In the genomic region with DNA sequence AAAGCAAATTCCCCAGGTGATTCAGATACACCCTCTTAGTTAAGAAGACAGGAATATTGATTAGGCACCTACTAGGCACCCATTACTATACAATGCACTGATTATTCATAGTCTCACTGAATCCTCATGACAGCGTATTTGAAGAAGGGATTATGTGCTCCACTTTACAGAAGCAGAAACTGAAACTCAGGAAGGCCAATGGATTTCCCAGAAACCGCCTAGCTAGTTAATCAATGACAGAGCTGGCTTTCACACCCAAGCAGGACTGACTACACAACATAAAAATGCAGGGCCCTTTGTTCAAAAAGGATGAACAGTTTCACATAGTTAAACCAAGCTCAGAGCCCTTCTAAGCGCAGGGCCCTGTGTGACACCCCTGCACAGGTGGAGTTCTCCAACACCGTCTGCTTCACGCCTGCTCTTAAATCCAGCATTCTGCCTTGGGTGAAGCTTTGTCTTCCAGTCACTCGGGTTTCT, we compare ENCODE assay signal across 1 cellular context.
TF ChIP-seq lines count a peak whose summit lies in the region.

No MANE protein-coding gene starts in this region.

TF ChIP-seq in WTC11, 78 proteins besides CTCF, POLR2A, EP300 and RAD21 (continued from another document):
- TF ChIP-seq EMX1 (CRISPR knock-in tag; IDR thresholded peaks at IDR 0.05) = no peak
- TF ChIP-seq USF2 (CRISPR knock-in tag; IDR thresholded peaks at IDR 0.05) = no peak
- TF ChIP-seq TEAD1 (CRISPR knock-in tag; IDR thresholded peaks at IDR 0.05) = no peak
- no peak for TF ChIP-seq ELF4 (CRISPR knock-in tag; IDR thresholded peaks at IDR 0.05; ENCODE audit: low read depth)
